16 cellular contexts compared by ENCODE assay signal in the genomic region with DNA sequence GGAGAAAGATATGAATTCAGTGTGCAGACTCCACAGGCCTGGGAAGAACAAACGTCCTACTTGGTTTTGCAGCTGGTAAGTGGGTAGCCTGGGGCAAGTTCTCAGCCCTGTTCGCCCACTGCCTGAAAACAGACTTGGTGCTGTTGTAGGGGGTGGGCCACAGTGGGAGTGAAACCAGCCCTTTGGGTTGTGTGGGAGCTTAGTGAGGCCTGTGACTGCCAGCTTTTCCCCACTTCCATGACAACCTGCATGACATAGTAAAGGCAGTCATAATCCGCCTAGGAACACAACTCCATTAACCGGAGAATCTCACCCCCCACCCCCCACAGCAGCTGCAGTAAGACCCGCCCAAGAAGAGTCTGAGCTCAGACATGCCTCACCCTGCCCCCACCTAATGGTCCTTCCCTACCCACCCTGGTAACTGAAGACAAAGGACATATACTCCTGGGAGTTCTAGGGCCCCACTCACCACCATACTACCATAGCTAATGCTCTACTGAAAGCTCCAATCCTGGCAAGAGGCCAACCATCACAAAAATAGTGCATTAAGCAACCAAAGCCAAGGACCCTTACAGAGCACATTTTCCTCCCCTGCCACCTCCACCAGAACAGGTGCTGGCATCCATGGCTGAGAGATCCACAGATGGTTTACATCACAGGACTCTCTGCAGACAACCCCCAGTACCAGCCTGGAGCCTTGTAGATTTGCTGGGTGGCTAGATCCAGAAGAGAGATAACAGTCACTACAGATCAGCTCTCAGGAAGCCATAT. TPM values are rescaled to one million over a fixed set of nuclear protein-coding genes. Genes with fewer than 3 reads are reported as not detected.
A peak's percentile ranks its signal among the peaks of the same experiment; 100 is the strongest.
DNase-seq lines count a peak whose midpoint lies in the region; ATAC-seq and TF ChIP-seq lines count a peak whose summit lies in the region.
"Had no signal": no experiment of that assay in that cellular context is flagged by ENCODE, and none has a peak within 500 bp of the region (broad histone marks: within the 10 kb centered on the region; RNA-seq: fewer than 3 reads in every experiment).

No MANE protein-coding gene starts in this region.

- no peaks in the 10 kb centered on the region for H3K27me3 ChIP-seq in CD4-positive, alpha-beta T cell (ENCODE audit: control insufficient read depth, insufficient read depth, low read length)

- H3K9me3 ChIP-seq in CD4-positive, alpha-beta T cell (ENCODE audit: control insufficient read depth, low read length), result no peaks in the 10 kb centered on the region

- no peak overlapping the region for H3K4me3 Mint-ChIP-seq in CD4-positive, alpha-beta T cell
- H3K4me3 Mint-ChIP-seq: CD8-positive, alpha-beta memory T cell; T-helper 1 cell treated with Interleukin-12 subunit alpha and Interleukin-12 subunit beta and Interleukin-4 antibody, amounts not matched to agents 30 μg/mL and 1 μg/mL, for 36 hours had no signal

- DNase-seq in CD4-positive, alpha-beta T cell, result no peak
- DNase-seq in NCI-H1105 treated with DMSO at 0.1 percent for 48 hours (lab: John Stamatoyannopoulos, UW), result peak; percentile 87
- peak; percentile 25 for DNase-seq in NCI-H69 (lab: John Stamatoyannopoulos, UW)
- peak; percentile 34 for DNase-seq in foreskin melanocyte
- no peak for DNase-seq in left lobe of liver (ENCODE audit: low spot score)
- DNase-seq in SKM-1 (lab: John Stamatoyannopoulos, UW; ENCODE audit: unreplicated experiment), result no peak
- no peak for DNase-seq in epidermal melanocyte (ENCODE audit: insufficient read length, low spot score)
- DNase-seq: CD8-positive, alpha-beta memory T cell; KG1; MM.1S; NCI-H146 had no signal

- peaks cover 67% of the 10 kb centered on the region for H3K4me1 Mint-ChIP-seq in CD4-positive, alpha-beta T cell (ENCODE audit: low read depth)

- POLR2A ChIA-PET in CD4-positive, alpha-beta T cell (lab: Charles Lee), result no interaction called here

- H3K9me3 Mint-ChIP-seq in CD4-positive, alpha-beta T cell, result peaks cover 13% of the 10 kb centered on the region

- H3K27me3 Mint-ChIP-seq in CD4-positive, alpha-beta T cell, result no peaks in the 10 kb centered on the region

- intact Hi-C loops in CD4-positive, alpha-beta T cell (cut with DNase I, micrococcal nuclease), result no loop called here

- CTCF ChIA-PET in CD4-positive, alpha-beta T cell (lab: Charles Lee), result no interaction called here

- ATAC-seq in CD4-positive, alpha-beta T cell (ENCODE audit: poor library complexity), result no peak
- ATAC-seq in left lobe of liver (no peak), GM21390 (IDR thresholded peaks at IDR 0.05; ENCODE audit: unreplicated experiment) (no peak)
- ATAC-seq: Right ventricle myocardium inferior, SK-N-SH treated with all-trans-retinoic acid at 6 μM for 48 hours had no signal

- TF ChIP-seq CTCF in CD4-positive, alpha-beta T cell (IDR thresholded peaks at IDR 0.05), result no peak

- H3K36me3 Mint-ChIP-seq in CD4-positive, alpha-beta T cell (ENCODE audit: low read depth), result peaks cover 8% of the 10 kb centered on the region
- H3K36me3 Mint-ChIP-seq: CD8-positive, alpha-beta memory T cell had no signal

- H3K27ac ChIP-seq in CD4-positive, alpha-beta T cell (ENCODE audit: low read depth, low read length), result no peak overlapping the region

- peak overlapping the region; percentile 11 for H3K27ac Mint-ChIP-seq in CD4-positive, alpha-beta T cell
- H3K27ac Mint-ChIP-seq: T-helper 1 cell treated with Interleukin-12 subunit alpha and Interleukin-12 subunit beta and Interleukin-4 antibody, amounts not matched to agents 30 μg/mL and 1 μg/mL, for 36 hours had no signal

RNA-seq across cellular contexts. Expression of a gene that starts 39.8 kb away (rescaled TPM):
- not detected for total RNA-seq in CD4-positive, alpha-beta T cell
- total RNA-seq in left lobe of liver, result not detected
- total RNA-seq: CD8-positive, alpha-beta memory T cell; H1; Right ventricle myocardium inferior had no signal

Comparison
In these comparisons a context has a peak if more than half of its experiments do, and no peak if none do; other contexts are left out.
1. DNase-seq: peak in NCI-H1105 treated with DMSO at 0.1 percent for 48 hours (single experiment), NCI-H69 (single experiment) and foreskin melanocyte (single experiment); none in CD4-positive, alpha-beta T cell (0 of 10), left lobe of liver (single experiment), SKM-1 (single experiment) and epidermal melanocyte (single experiment).